20 cellular contexts compared by ENCODE assay signal in genomic region chr5:90899014-90899604, GRCh38.
A peak's percentile ranks its signal among the peaks of the same experiment; 100 is the strongest.
DNase-seq lines count a peak whose midpoint lies in the region; ATAC-seq and TF ChIP-seq lines count a peak whose summit lies in the region.
"Had no signal": no experiment of that assay in that cellular context is flagged by ENCODE, and none has a peak within 500 bp of the region (broad histone marks: within the 10 kb centered on the region; RNA-seq: fewer than 3 reads in every experiment).

No MANE protein-coding gene starts in this region.

- H3K79me1 ChIP-seq in H9 (ENCODE audit: insufficient read depth, low read depth, low read length, poor library complexity, severe bottlenecking): no peaks in the 10 kb centered on the region

- H2BK20ac ChIP-seq in H9 (ENCODE audit: low read depth, low read length, poor library complexity, severe bottlenecking): no peak overlapping the region

- H3K4ac ChIP-seq in H9 (ENCODE audit: low read depth, low read length): no peak overlapping the region

- H2BK12ac ChIP-seq in H9 (ENCODE audit: insufficient read length, low read depth, low read length): no peak overlapping the region

- H3K18ac ChIP-seq in H9 (ENCODE audit: insufficient read length, low read depth, low read length): no peak overlapping the region

- H3K4me1 ChIP-seq in H9 (ENCODE audit: insufficient read depth, low read length) (no peaks in the 10 kb centered on the region; the same call in 1 of the 2 replicates), body of pancreas (peaks cover 18% of the 10 kb centered on the region), right lobe of liver (peaks cover 0 to 65% (median 29%) of the 10 kb centered on the region in 4 donors), thyroid gland (peaks cover 12 to 13% of the 10 kb centered on the region in 2 donors)
- H3K4me1 ChIP-seq: BLaER1 had no signal

- no peaks in the 10 kb centered on the region for H3K79me2 ChIP-seq in H9 (ENCODE audit: insufficient read depth, low read length)

- no peak overlapping the region for H2BK5ac ChIP-seq in H9 (ENCODE audit: insufficient read length, low read length)

- H4K5ac ChIP-seq in H9 (ENCODE audit: insufficient read length, low read depth, low read length): no peak overlapping the region

- H3K23me2 ChIP-seq in H9 (ENCODE audit: insufficient read length, low read depth, low read length, poor library complexity, severe bottlenecking): no peaks in the 10 kb centered on the region

- no peak overlapping the region for H2BK120ac ChIP-seq in H9 (ENCODE audit: low read depth, low read length, poor library complexity, severe bottlenecking)

- no peak overlapping the region for H3T11ph ChIP-seq in H9 (ENCODE audit: low read length)

- ATAC-seq in body of pancreas (peak; percentile 78), right lobe of liver (peak; percentile 62 to 83 (median 74)), GM21526 (IDR thresholded peaks at IDR 0.05; ENCODE audit: low FRiP score, unreplicated experiment) (no peak)
- ATAC-seq: Panc1 had no signal

- no peak overlapping the region for H3K27ac ChIP-seq in H9 (ENCODE audit: insufficient read length, low read depth, low read length)
- H3K27ac ChIP-seq in body of pancreas: peak overlapping the region in 3 of 4 donors; percentile 14 to 61 (median 53)
- H3K27ac ChIP-seq in right lobe of liver: peak overlapping the region; percentile 87 to 93 (median 88)
- H3K27ac ChIP-seq in thyroid gland: peak overlapping the region in 2 of 3 donors; percentile 36 to 44
- H3K27ac ChIP-seq: BLaER1 had no signal

- H2AFZ ChIP-seq in H9 (ENCODE audit: low read length): no peak overlapping the region

- H3K23ac ChIP-seq in H9 (ENCODE audit: insufficient read length, low read depth, low read length): no peak overlapping the region

- H4K20me1 ChIP-seq in H9 (ENCODE audit: control insufficient read depth, insufficient read depth, insufficient read length): no peaks in the 10 kb centered on the region
- H4K20me1 ChIP-seq: BLaER1 had no signal

- no peaks in the 10 kb centered on the region for H3K27me3 Mint-ChIP-seq in H9 (ENCODE audit: low read depth)

- H3K9ac ChIP-seq in H9 (ENCODE audit: extremely low read depth, insufficient read length, low read length): no peak overlapping the region
- H3K9ac ChIP-seq: BLaER1 had no signal

- peaks cover 3 to 9% (median 3%) of the 10 kb centered on the region in 3 experiments; a peak in 6 of 7 replicates for H3K36me3 Mint-ChIP-seq in H9 (ENCODE audit: insufficient read depth in 1 of 3, low read depth in 3 of 3)

- no peak overlapping the region for H3K4me2 ChIP-seq in H9 (ENCODE audit: insufficient read depth, insufficient read length, low read length)
- H3K4me2 ChIP-seq: BLaER1 had no signal

- H4K91ac ChIP-seq in H9 (ENCODE audit: insufficient read length, low read depth, low read length): no peak overlapping the region

- H3K4me3 ChIP-seq in body of pancreas (no peak overlapping the region), right lobe of liver (peak overlapping the region in 2 of 3 donors; percentile 19 to 28), thyroid gland (replicated peaks in 1 of 3) (no peak overlapping the region)
- H3K4me3 ChIP-seq: BLaER1, MG63 had no signal

- H3K9me3 ChIP-seq in H9 (ENCODE audit: control insufficient read depth, low read depth, low read length): no peaks in the 10 kb centered on the region
- H3K9me3 ChIP-seq in body of pancreas: no peaks in the 10 kb centered on the region
- H3K9me3 ChIP-seq in right lobe of liver: no peaks in the 10 kb centered on the region
- no peaks in the 10 kb centered on the region for H3K9me3 ChIP-seq in thyroid gland
- H3K9me3 ChIP-seq: BLaER1 had no signal

- no peak overlapping the region for H3K4me3 Mint-ChIP-seq in H9
- H3K4me3 Mint-ChIP-seq: HFFc6 had no signal

- no peak for DNase-seq in H9
- peak in 3 of 4 donors; percentile 20 to 32 (median 21) for DNase-seq in body of pancreas
- peak in 2 of 3 donors; percentile 12 to 73 for DNase-seq in right lobe of liver
- peak in 1 of 2 donors; percentile 15 for DNase-seq in thyroid gland
- DNase-seq in activated gamma-delta T cell (lab: John Stamatoyannopoulos, UW): no peak
- no peak for DNase-seq in GM10266 (ENCODE audit: extremely low spot score)
- DNase-seq: DND-41, GDM1, GOT3, HFFc6, KG1, NCI-H1105, NCI-H187, NCI-H446, NCI-H748 treated with DMSO at 0.1 percent for 48 hours, SHP77 had no signal

- no peak overlapping the region for H3K56ac ChIP-seq in H9 (ENCODE audit: insufficient read length, low read depth, low read length)

- no peaks in the 10 kb centered on the region for H3K36me3 ChIP-seq in body of pancreas (replicated peaks in 1 of 2; ENCODE audit: insufficient read depth in 1 of 2, low read depth in 2 of 2)
- no peaks in the 10 kb centered on the region for H3K36me3 ChIP-seq in right lobe of liver
- no peaks in the 10 kb centered on the region for H3K36me3 ChIP-seq in thyroid gland
- H3K36me3 ChIP-seq: BLaER1, MG63 had no signal

- TF ChIP-seq POLR2A in body of pancreas (IDR thresholded peaks at IDR 0.05): no peak
- TF ChIP-seq POLR2A in right lobe of liver (IDR thresholded peaks at IDR 0.05): peak; percentile 39
- TF ChIP-seq POLR2A in thyroid gland (IDR thresholded peaks at IDR 0.05): no peak

- H3K27ac Mint-ChIP-seq in H9: peak overlapping the region in 2 of 3 experiments; percentile 0 to 7; a peak in 4 of 7 replicates
- H3K27ac Mint-ChIP-seq: HFFc6 had no signal

- H3K27me3 ChIP-seq in H9 (ENCODE audit: insufficient read depth, low read length): no peaks in the 10 kb centered on the region
- no peaks in the 10 kb centered on the region for H3K27me3 ChIP-seq in body of pancreas
- no peaks in the 10 kb centered on the region for H3K27me3 ChIP-seq in right lobe of liver
- no peaks in the 10 kb centered on the region for H3K27me3 ChIP-seq in thyroid gland
- H3K27me3 ChIP-seq: BLaER1, MG63 had no signal

- H2BK15ac ChIP-seq in H9 (ENCODE audit: low read depth, low read length): no peak overlapping the region

- no peaks in the 10 kb centered on the region for H3K9me3 Mint-ChIP-seq in H9
- H3K9me3 Mint-ChIP-seq: HFFc6 had no signal

- TF ChIP-seq CTCF in H9 (conservative IDR thresholded peaks at IDR 0.05) (no peak), body of pancreas (IDR thresholded peaks at IDR 0.05) (no peak), right lobe of liver (IDR thresholded peaks at IDR 0.05) (no peak), thyroid gland (IDR thresholded peaks at IDR 0.05) (no peak), GM10266 (IDR thresholded peaks at IDR 0.05; ENCODE audit: control insufficient read depth, insufficient read depth, low read depth, missing control alignments) (no peak)

- no peak overlapping the region for H3K14ac ChIP-seq in H9 (ENCODE audit: insufficient read depth, low read length)

- no peak overlapping the region for H2AK5ac ChIP-seq in H9 (ENCODE audit: insufficient read length, low read length)

- WGBS in H9 (ENCODE audit: extremely low coverage, insufficient read length, low lambda C conversion rate): no CpG with 5 or more reads among the region's 2 CpGs
- 4 to 20% methylated on average over 2 of the region's 2 CpGs for WGBS in body of pancreas, 2 donors
- WGBS in right lobe of liver (ENCODE audit: insufficient coverage, low coverage, low lambda C conversion rate, missing lambda C conversion rate): 32% methylated on average over 2 of the region's 2 CpGs
- WGBS in thyroid gland, 2 donors: 57 to 62% methylated on average over 2 of the region's 2 CpGs

- H4K8ac ChIP-seq in H9 (replicated peaks; ENCODE audit: insufficient read length, low read depth, low read length): no peak overlapping the region

- peaks cover 0 to 7% of the 10 kb centered on the region in 2 experiments; a peak in 2 of 4 replicates for H3K4me1 Mint-ChIP-seq in H9

- intact Hi-C loops in body of pancreas (cut with DNase I): no loop called here
- intact Hi-C loops in right lobe of liver (cut with DNase I): no loop called here
- intact Hi-C loops in thyroid gland (cut with DNase I): no loop called here

Comparison
In these comparisons a context has a peak if more than half of its experiments do, and no peak if none do; other contexts are left out.
1. DNase-seq: peak in body of pancreas (3 of 4) and right lobe of liver (2 of 3); none in H9 (single experiment), activated gamma-delta T cell (single experiment) and GM10266 (single experiment).
2. H3K4me3 ChIP-seq: peak in right lobe of liver (2 of 3); none in body of pancreas (0 of 2) and thyroid gland (0 of 3).